In genomic region chr4:180058731-180059215, GRCh38 we compare ENCODE assay signal across 9 cellular contexts.
DNase-seq lines count a peak whose midpoint lies in the region; ATAC-seq, FAIRE-seq and TF ChIP-seq lines count a peak whose summit lies in the region.
"Had no signal": no experiment of that assay in that cellular context is flagged by ENCODE, and none has a peak within 500 bp of the region (broad histone marks: within the 10 kb centered on the region; RNA-seq: fewer than 3 reads in every experiment).

No MANE protein-coding gene starts in this region.

- WGBS in neuronal stem cell (ENCODE audit: extremely low coverage in 2 of 2, insufficient read length in 2 of 2, insufficient replicate concordance in 1 of 2), 2 donors = no CpG with 5 or more reads among the region's 64 CpGs

- no peak overlapping the region for H3K4ac ChIP-seq in neuronal stem cell (ENCODE audit: low read length)

- H3K36me3 ChIP-seq in cardiac muscle cell (no peaks in the 10 kb centered on the region), neuronal stem cell (replicated peaks in 1 of 2; ENCODE audit: control insufficient read depth in 2 of 2, insufficient read depth in 2 of 2, low read length in 2 of 2) (no peaks in the 10 kb centered on the region)

- peak overlapping the region; percentile 98 for H2AFZ ChIP-seq in neuronal stem cell (ENCODE audit: low read length)

- H4K8ac ChIP-seq in neuronal stem cell (ENCODE audit: low read depth, low read length) = no peak overlapping the region

- no peak overlapping the region for H3K23ac ChIP-seq in neuronal stem cell (ENCODE audit: low read depth, low read length, poor library complexity)

- H3K9me3 ChIP-seq in cardiac muscle cell (ENCODE audit: low read depth) (no peaks in the 10 kb centered on the region), neuronal stem cell (replicated peaks in 1 of 2; ENCODE audit: control insufficient read depth in 2 of 2, insufficient read depth in 1 of 2, low read depth in 1 of 2, low read length in 2 of 2) (no peaks in the 10 kb centered on the region)

- H3K4me3 ChIP-seq in cardiac muscle cell (peak overlapping the region; percentile 86), fibroblast of the aortic adventitia (ENCODE audit: low read depth, low read length) (peak overlapping the region; percentile 58), neuronal stem cell (ENCODE audit: low read length in 2 of 2) (peak overlapping the region; percentile 58 to 95)

- no peak overlapping the region for H3K14ac ChIP-seq in neuronal stem cell (ENCODE audit: low read length)

- H2BK5ac ChIP-seq in neuronal stem cell (ENCODE audit: low read length) = peak overlapping the region; percentile 75

- no peak overlapping the region for H2BK120ac ChIP-seq in neuronal stem cell (ENCODE audit: low read depth, low read length)

- no peak overlapping the region for H2BK12ac ChIP-seq in neuronal stem cell (ENCODE audit: low read length)

- H3K4me2 ChIP-seq in neuronal stem cell (ENCODE audit: insufficient read depth, low read length, poor library complexity, severe bottlenecking) = peak overlapping the region; percentile 88

- no peak for TF ChIP-seq POLR2A in GM12891 (IDR thresholded peaks at IDR 0.05; ENCODE audit: low read depth, low read length)

- peak; percentile 21 for ATAC-seq in HG03571 (IDR thresholded peaks at IDR 0.05; ENCODE audit: unreplicated experiment)

- peak overlapping the region; percentile 84 for H3K9ac ChIP-seq in neuronal stem cell (ENCODE audit: low read depth, low read length, poor library complexity)

- no peak overlapping the region for H4K91ac ChIP-seq in neuronal stem cell (ENCODE audit: low read depth, low read length, poor library complexity)

- no peaks in the 10 kb centered on the region for H3K79me1 ChIP-seq in neuronal stem cell (ENCODE audit: low read depth, low read length)

- TF ChIP-seq CTCF in cardiac muscle cell (IDR thresholded peaks at IDR 0.05; ENCODE audit: low read depth, low read length) (no peak), fibroblast of the aortic adventitia (IDR thresholded peaks at IDR 0.05; ENCODE audit: insufficient read depth, low read length) (no peak)

- no peak overlapping the region for H2AK5ac ChIP-seq in neuronal stem cell (ENCODE audit: low read depth, low read length)

- H3K18ac ChIP-seq in neuronal stem cell (ENCODE audit: low read length) = peak overlapping the region; percentile 87

- FAIRE-seq in GM12891 (lab: Jason Lieb, UNC) = no peak
- FAIRE-seq: endometrium had no signal

- H3K27me3 ChIP-seq in cardiac muscle cell = peaks cover 64% of the 10 kb centered on the region
- H3K27me3 ChIP-seq in neuronal stem cell (ENCODE audit: control insufficient read depth in 3 of 3, insufficient read depth in 3 of 3, low read depth in 1 of 3, low read length in 3 of 3) = peaks cover 0 to 72% (median 4%) of the 10 kb centered on the region in 3 experiments

- DNase-seq in cardiac muscle cell (ENCODE audit: low read depth in 1 of 2, low spot score in 1 of 2) (peak; percentile 51 to 77), cardiac septum (ENCODE audit: low spot score) (no peak), SKM-1 treated with dmso at 0.1 percent for 144 hours (lab: John Stamatoyannopoulos, UW; ENCODE audit: unreplicated experiment) (peak; percentile 41), fibroblast of the aortic adventitia (ENCODE audit: low read depth) (peak; percentile 14), neuronal stem cell (ENCODE audit: low spot score) (peak; percentile 61), GM12891 (ENCODE audit: insufficient read length, low spot score) (no peak)
- DNase-seq in activated CD4-positive, alpha-beta T cell treated with anti-CD3 and anti-CD28 coated beads, Interleukin-2, amount 50 U/mL, for 4 hours = no peak

- H3K4me1 ChIP-seq in cardiac muscle cell (ENCODE audit: low read depth) (no peaks in the 10 kb centered on the region), neuronal stem cell (ENCODE audit: control insufficient read depth in 2 of 2, insufficient read depth in 1 of 2, low read depth in 1 of 2, low read length in 2 of 2) (peaks cover 1 to 6% of the 10 kb centered on the region in 2 donors)

- H3K27ac ChIP-seq in cardiac muscle cell = no peak overlapping the region
- H3K27ac ChIP-seq in neuronal stem cell (replicated peaks; ENCODE audit: low read length) = peak overlapping the region; percentile 39

- intact Hi-C loops in cardiac septum (cut with DNase I) = no loop called here

- peak overlapping the region; percentile 49 for H2BK15ac ChIP-seq in neuronal stem cell (ENCODE audit: low read length)

TF ChIP-seq in GM12891, 5 proteins besides CTCF, POLR2A, EP300 and RAD21:
- TF ChIP-seq TAF1 (IDR thresholded peaks at IDR 0.05; ENCODE audit: low read depth, low read length) (no peak), POLR2AphosphoS5 (IDR thresholded peaks at IDR 0.05; ENCODE audit: low read depth, low read length) (no peak), SPI1 (IDR thresholded peaks at IDR 0.05; ENCODE audit: low read depth, low read length) (no peak), POU2F2 (IDR thresholded peaks at IDR 0.05; ENCODE audit: low read depth, low read length) (no peak), PAX5 (IDR thresholded peaks at IDR 0.05; ENCODE audit: insufficient read depth, low read length, severe bottlenecking) (no peak)

Comparison
In these comparisons a context has a peak if more than half of its experiments do, and no peak if none do; other contexts are left out.
1. DNase-seq: peak in cardiac muscle cell (2 of 2), SKM-1 treated with dmso at 0.1 percent for 144 hours (single experiment), fibroblast of the aortic adventitia (single experiment) and neuronal stem cell (single experiment); none in cardiac septum (single experiment), GM12891 (single experiment) and activated CD4-positive, alpha-beta T cell treated with anti-CD3 and anti-CD28 coated beads, Interleukin-2, amount 50 U/mL, for 4 hours (0 of 2).
2. Peak in every context shown above with its lines, with median percentiles within 50 percentile points of each other: H3K4me3 ChIP-seq.